In genomic region chr2:217650716-217651360, GRCh38 we compare ENCODE assay signal across 8 cellular contexts.
A peak's percentile ranks its signal among the peaks of the same experiment; 100 is the strongest.
DNase-seq lines count a peak whose midpoint lies in the region; ATAC-seq and TF ChIP-seq lines count a peak whose summit lies in the region.

No MANE protein-coding gene starts in this region.

- H2BK12ac ChIP-seq in H9 (ENCODE audit: insufficient read length, low read depth, low read length), result no peak overlapping the region

- no peak overlapping the region for H4K5ac ChIP-seq in H9 (ENCODE audit: insufficient read length, low read depth, low read length)

- no peak overlapping the region for H3K27ac Mint-ChIP-seq in H9
- no peak overlapping the region for H3K27ac Mint-ChIP-seq in activated T-helper 1 cell treated with anti-CD3 and anti-CD28 coated beads, Interleukin-12 subunit alpha, Interleukin-12 subunit beta, Interleukin-2, Interleukin-4 antibody, amounts not matched to agents 30 ng/mL and 10 ng/mL and 1 ng/mL, durations not matched to agents 14 hours and 24 hours and 36 hours

- H2BK20ac ChIP-seq in H9 (ENCODE audit: low read depth, low read length, poor library complexity, severe bottlenecking), result no peak overlapping the region

- intact Hi-C loops in activated T-helper 1 cell treated with anti-CD3 and anti-CD28 coated beads, Interleukin-12 subunit alpha, Interleukin-12 subunit beta, Interleukin-2, Interleukin-4 antibody, amounts not matched to agents 30 ng/mL and 10 ng/mL and 1 ng/mL, durations not matched to agents 14 hours and 24 hours and 36 hours (cut with micrococcal nuclease), result loop anchor here (1.0 to 2.0 kb wide), 3 partner anchors 62 to 874 kb away; no protein-coding TSS in a partner anchor
- intact Hi-C loops in left cardiac atrium (cut with DNase I) (loop anchor here in 1 of 2 donors (5.0 to 10.0 kb wide), 2 partner anchors 64 to 106 kb away; no protein-coding TSS in a partner anchor), sciatic nerve (cut with DNase I) (no loop called here)

- H3K23ac ChIP-seq in H9 (ENCODE audit: insufficient read length, low read depth, low read length), result no peak overlapping the region

- H3K9me3 ChIP-seq in H9 (ENCODE audit: control insufficient read depth, low read depth, low read length), result no peaks in the 10 kb centered on the region

- H3K9me3 Mint-ChIP-seq in H9, result no peaks in the 10 kb centered on the region
- no peaks in the 10 kb centered on the region for H3K9me3 Mint-ChIP-seq in activated T-helper 1 cell treated with anti-CD3 and anti-CD28 coated beads, Interleukin-12 subunit alpha, Interleukin-12 subunit beta, Interleukin-2, Interleukin-4 antibody, amounts not matched to agents 30 ng/mL and 10 ng/mL and 1 ng/mL, durations not matched to agents 14 hours and 24 hours and 36 hours

- no peak overlapping the region for H4K8ac ChIP-seq in H9 (replicated peaks; ENCODE audit: insufficient read length, low read depth, low read length)

- H3K4ac ChIP-seq in H9 (ENCODE audit: low read depth, low read length), result no peak overlapping the region

- H3K27me3 Mint-ChIP-seq in H9 (ENCODE audit: low read depth), result peaks cover 3% of the 10 kb centered on the region
- peaks cover 4% of the 10 kb centered on the region for H3K27me3 Mint-ChIP-seq in activated T-helper 1 cell treated with anti-CD3 and anti-CD28 coated beads, Interleukin-12 subunit alpha, Interleukin-12 subunit beta, Interleukin-2, Interleukin-4 antibody, amounts not matched to agents 30 ng/mL and 10 ng/mL and 1 ng/mL, durations not matched to agents 14 hours and 24 hours and 36 hours (ENCODE audit: insufficient read depth)

- H3T11ph ChIP-seq in H9 (ENCODE audit: low read length), result no peak overlapping the region

- WGBS in H9 (ENCODE audit: extremely low coverage, insufficient read length, low lambda C conversion rate), result no CpG with 5 or more reads among the region's 9 CpGs

- H3K36me3 Mint-ChIP-seq in H9 (ENCODE audit: insufficient read depth in 1 of 3, low read depth in 3 of 3), result no peaks in the 10 kb centered on the region
- H3K36me3 Mint-ChIP-seq in activated T-helper 1 cell treated with anti-CD3 and anti-CD28 coated beads, Interleukin-12 subunit alpha, Interleukin-12 subunit beta, Interleukin-2, Interleukin-4 antibody, amounts not matched to agents 30 ng/mL and 10 ng/mL and 1 ng/mL, durations not matched to agents 14 hours and 24 hours and 36 hours (ENCODE audit: low read depth), result no peaks in the 10 kb centered on the region

- no peaks in the 10 kb centered on the region for H3K79me1 ChIP-seq in H9 (ENCODE audit: insufficient read depth, low read depth, low read length, poor library complexity, severe bottlenecking)

- no peaks in the 10 kb centered on the region for H4K20me1 ChIP-seq in H9 (ENCODE audit: control insufficient read depth, insufficient read depth, insufficient read length)

- H2AFZ ChIP-seq in H9 (ENCODE audit: low read length), result no peak overlapping the region

- H3K56ac ChIP-seq in H9 (ENCODE audit: insufficient read length, low read depth, low read length), result no peak overlapping the region

- DNase-seq in SHP77 (lab: John Stamatoyannopoulos, UW) (peak; percentile 45 to 65), SHP77 treated with DMSO at 0.1 percent for 48 hours (lab: John Stamatoyannopoulos, UW) (no peak), H9 (peak; percentile 81), NCI-H2107 (lab: John Stamatoyannopoulos, UW) (peak; percentile 1), left cardiac atrium (no peak), sciatic nerve (ENCODE audit: low spot score) (no peak)
- DNase-seq in activated T-helper 1 cell treated with anti-CD3 and anti-CD28 coated beads, Interleukin-12 subunit alpha, Interleukin-12 subunit beta, Interleukin-2, Interleukin-4 antibody, amounts not matched to agents 30 ng/mL and 10 ng/mL and 1 ng/mL, durations not matched to agents 14 hours and 24 hours and 36 hours (ENCODE audit: low spot score), result peak; percentile 12

- no peak overlapping the region for H2AK5ac ChIP-seq in H9 (ENCODE audit: insufficient read length, low read length)

- H3K79me2 ChIP-seq in H9 (ENCODE audit: insufficient read depth, low read length), result no peaks in the 10 kb centered on the region

- no peak overlapping the region for H3K14ac ChIP-seq in H9 (ENCODE audit: insufficient read depth, low read length)

- no peak overlapping the region for H3K9ac ChIP-seq in H9 (ENCODE audit: extremely low read depth, insufficient read length, low read length)

- no peaks in the 10 kb centered on the region for H3K27me3 ChIP-seq in H9 (ENCODE audit: insufficient read depth, low read length)

- TF ChIP-seq CTCF in H9 (conservative IDR thresholded peaks at IDR 0.05), result peak; percentile 90

- H2BK120ac ChIP-seq in H9 (ENCODE audit: low read depth, low read length, poor library complexity, severe bottlenecking), result no peak overlapping the region

- ATAC-seq in left cardiac atrium, result peak; percentile 43 to 71
- peak; percentile 76 for ATAC-seq in sciatic nerve
- no peak for ATAC-seq in HG03095 (IDR thresholded peaks at IDR 0.05; ENCODE audit: unreplicated experiment)

- peaks cover 2% of the 10 kb centered on the region; the same call in 1 of the 2 replicates for H3K4me1 ChIP-seq in H9 (ENCODE audit: insufficient read depth, low read length)

- H3K4me3 Mint-ChIP-seq in H9, result no peak overlapping the region; a peak in 1 of 5 replicates
- no peak overlapping the region for H3K4me3 Mint-ChIP-seq in activated T-helper 1 cell treated with anti-CD3 and anti-CD28 coated beads, Interleukin-12 subunit alpha, Interleukin-12 subunit beta, Interleukin-2, Interleukin-4 antibody, amounts not matched to agents 30 ng/mL and 10 ng/mL and 1 ng/mL, durations not matched to agents 14 hours and 24 hours and 36 hours

- H2BK5ac ChIP-seq in H9 (ENCODE audit: insufficient read length, low read length), result no peak overlapping the region

- peaks cover 24 to 37% of the 10 kb centered on the region in 2 experiments for H3K4me1 Mint-ChIP-seq in H9
- H3K4me1 Mint-ChIP-seq in activated T-helper 1 cell treated with anti-CD3 and anti-CD28 coated beads, Interleukin-12 subunit alpha, Interleukin-12 subunit beta, Interleukin-2, Interleukin-4 antibody, amounts not matched to agents 30 ng/mL and 10 ng/mL and 1 ng/mL, durations not matched to agents 14 hours and 24 hours and 36 hours (ENCODE audit: low read depth), result no peaks in the 10 kb centered on the region

- no peak overlapping the region for H3K18ac ChIP-seq in H9 (ENCODE audit: insufficient read length, low read depth, low read length)

- H4K91ac ChIP-seq in H9 (ENCODE audit: insufficient read length, low read depth, low read length), result no peak overlapping the region

- peak overlapping the region; percentile 2 for H3K4me2 ChIP-seq in H9 (ENCODE audit: insufficient read depth, insufficient read length, low read length)

- H3K27ac ChIP-seq in H9 (ENCODE audit: insufficient read length, low read depth, low read length), result no peak overlapping the region

- no peak overlapping the region for H2BK15ac ChIP-seq in H9 (ENCODE audit: low read depth, low read length)

- no peaks in the 10 kb centered on the region for H3K23me2 ChIP-seq in H9 (ENCODE audit: insufficient read length, low read depth, low read length, poor library complexity, severe bottlenecking)

Comparison
In these comparisons a context has a peak if more than half of its experiments do, and no peak if none do; other contexts are left out.
1. DNase-seq: peak in SHP77 (2 of 2), H9 (single experiment), NCI-H2107 (single experiment) and activated T-helper 1 cell treated with anti-CD3 and anti-CD28 coated beads, Interleukin-12 subunit alpha, Interleukin-12 subunit beta, Interleukin-2, Interleukin-4 antibody, amounts not matched to agents 30 ng/mL and 10 ng/mL and 1 ng/mL, durations not matched to agents 14 hours and 24 hours and 36 hours (single experiment); none in SHP77 treated with DMSO at 0.1 percent for 48 hours (single experiment), left cardiac atrium (single experiment) and sciatic nerve (single experiment).